Comparison of ENCODE assay signal across 10 cellular contexts in genomic region chr5:10153394-10153793, GRCh38.
"Had no signal": no experiment of that assay in that cellular context is flagged by ENCODE, and none has a peak within 500 bp of the region (broad histone marks: within the 10 kb centered on the region; RNA-seq: fewer than 3 reads in every experiment).

No MANE protein-coding gene starts in this region.

- H3K9ac ChIP-seq: GM23248 had no signal

- H3K36me3 ChIP-seq: HAP-1 had no signal

- FAIRE-seq: H54 had no signal

- H3K9me3 ChIP-seq: HAP-1 had no signal

- H3K4me1 ChIP-seq: HAP-1 had no signal

- H3K27ac ChIP-seq: GM23248 had no signal

- ATAC-seq: GM23338, HCT116 had no signal

- H2AFZ ChIP-seq: GM23248, GM23338 had no signal

- H3K4me3 ChIP-seq: GM23248, GM23338, HAP-1 had no signal

- H3K4me2 ChIP-seq: GM23338 had no signal

- DNase-seq: GM23248, GOT3, H7, H9, HCEC 1CT, HFFc6 had no signal
